Comparison of ENCODE assay signal across 11 cellular contexts in the genomic region with DNA sequence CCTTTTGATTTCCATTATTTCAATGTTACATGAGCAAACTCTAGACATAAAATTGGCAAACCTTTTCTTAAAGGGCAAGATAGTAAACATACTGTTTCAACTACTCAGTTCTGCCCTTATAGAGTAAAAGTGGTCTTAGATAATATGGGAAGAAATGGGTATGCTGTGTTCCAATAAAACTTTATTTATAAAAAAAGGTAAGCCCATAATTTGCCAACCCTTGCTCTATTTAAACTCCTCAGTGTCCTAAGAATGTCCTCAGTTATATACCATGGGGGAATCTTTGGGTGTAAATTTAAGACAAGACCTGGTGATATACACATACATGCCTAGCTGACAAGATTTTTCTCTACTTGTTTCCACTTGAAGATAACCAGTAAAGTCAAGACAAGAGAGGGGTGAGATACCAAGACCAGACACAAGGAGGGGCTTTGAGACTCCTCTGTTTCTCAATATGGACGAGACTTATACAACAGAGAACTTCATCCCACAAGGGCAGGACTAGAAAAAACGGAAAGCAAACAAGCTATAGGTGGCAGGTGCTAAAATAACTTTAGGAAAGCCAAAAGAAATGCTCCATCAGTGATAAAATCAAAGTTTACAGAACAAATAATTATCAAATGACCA. TPM values are rescaled to one million over a fixed set of nuclear protein-coding genes. Genes with fewer than 3 reads are reported as not detected.
DNase-seq lines count a peak whose midpoint lies in the region; ATAC-seq and TF ChIP-seq lines count a peak whose summit lies in the region.
"Had no signal": no experiment of that assay in that cellular context is flagged by ENCODE, and none has a peak within 500 bp of the region (broad histone marks: within the 10 kb centered on the region; RNA-seq: fewer than 3 reads in every experiment).

No MANE protein-coding gene starts in this region.

- no peak overlapping the region for H3K27ac ChIP-seq in CD4-positive, CD25-positive, alpha-beta regulatory T cell (ENCODE audit: insufficient read depth, low read length, poor library complexity, severe bottlenecking)
- no peak overlapping the region for H3K27ac ChIP-seq in GM23338 (ENCODE audit: low read depth)
- H3K27ac ChIP-seq in colonic mucosa, result no peak overlapping the region
- H3K27ac ChIP-seq in gastrocnemius medialis, result no peak overlapping the region
- H3K27ac ChIP-seq: tibial nerve had no signal

- peaks cover 17% of the 10 kb centered on the region for H3K4me1 ChIP-seq in CD4-positive, CD25-positive, alpha-beta regulatory T cell (ENCODE audit: control insufficient read depth, insufficient read depth, low read length, poor library complexity, severe bottlenecking)
- H3K4me1 ChIP-seq in GM23338 (ENCODE audit: insufficient read depth), result no peaks in the 10 kb centered on the region
- H3K4me1 ChIP-seq in colonic mucosa, result no peaks in the 10 kb centered on the region
- peaks cover 16 to 29% of the 10 kb centered on the region in 2 donors for H3K4me1 ChIP-seq in gastrocnemius medialis

- H3K79me2 ChIP-seq in GM23338 (replicated peaks; ENCODE audit: insufficient read depth), result peaks cover 83% of the 10 kb centered on the region

- intact Hi-C loops in colonic mucosa (cut with DNase I), result no loop called here
- intact Hi-C loops in gastrocnemius medialis (cut with DNase I; ENCODE audit: low total_unique reads), result no loop called here

- peaks cover 12% of the 10 kb centered on the region; the same call in 1 of the 2 replicates for H4K20me1 ChIP-seq in GM23338 (replicated peaks; ENCODE audit: insufficient read depth)

- no peak overlapping the region for H3K4me3 Mint-ChIP-seq in CD4-positive, CD25-positive, alpha-beta regulatory T cell
- no peak overlapping the region for H3K4me3 Mint-ChIP-seq in GM23338

- no peaks in the 10 kb centered on the region for H3K27me3 Mint-ChIP-seq in CD4-positive, CD25-positive, alpha-beta regulatory T cell
- H3K27me3 Mint-ChIP-seq in GM23338 (ENCODE audit: insufficient read depth, low read depth, poor library complexity), result peaks cover 1% of the 10 kb centered on the region

- in situ Hi-C loops in SK-MEL-5 (cut with HindIII; ENCODE audit: low pct_unique_long_range_greater_than_20kb, low sequenced_read_pairs) (no loop called here), gastrocnemius medialis (cut with MboI; ENCODE audit: low sequenced_read_pairs in 4 of 4) (no loop called here)

- no peak overlapping the region for H2AFZ ChIP-seq in GM23338

- no peak overlapping the region for H3K9ac ChIP-seq in colonic mucosa (ENCODE audit: low read depth in 2 of 2, low read length in 2 of 2)

- H3K36me3 ChIP-seq in CD4-positive, CD25-positive, alpha-beta regulatory T cell (ENCODE audit: control insufficient read depth, insufficient read depth, low read length), result no peaks in the 10 kb centered on the region
- H3K36me3 ChIP-seq in GM23338 (ENCODE audit: insufficient read depth) (no peaks in the 10 kb centered on the region), colonic mucosa (no peaks in the 10 kb centered on the region), gastrocnemius medialis (peaks cover 0 to under 1% of the 10 kb centered on the region in 2 donors)

- TF ChIP-seq CTCF in GM23338 (conservative IDR thresholded peaks at IDR 0.05; ENCODE audit: low read depth in 2 of 2) (peak; percentile 68 to 72), fibroblast of villous mesenchyme (IDR thresholded peaks at IDR 0.05; ENCODE audit: insufficient read depth, low read depth, low read length) (peak; percentile 51), colonic mucosa (IDR thresholded peaks at IDR 0.05) (no peak), gastrocnemius medialis (IDR thresholded peaks at IDR 0.05 in 4 of 5, conservative IDR thresholded peaks at IDR 0.05 in 1 of 5) (no peak)

- TF ChIP-seq POLR2A in gastrocnemius medialis (IDR thresholded peaks at IDR 0.05), result no peak

- H3K9me3 ChIP-seq in CD4-positive, CD25-positive, alpha-beta regulatory T cell (ENCODE audit: control insufficient read depth in 2 of 2, low read length in 2 of 2), result no peaks in the 10 kb centered on the region
- H3K9me3 ChIP-seq in colonic mucosa (no peaks in the 10 kb centered on the region), gastrocnemius medialis (no peaks in the 10 kb centered on the region)
- H3K9me3 ChIP-seq: tibial nerve had no signal

- peak in 1 of 3 donors; percentile 37 for DNase-seq in CD4-positive, CD25-positive, alpha-beta regulatory T cell
- DNase-seq in GM23338 (ENCODE audit: low spot score) (peak; percentile 75), SK-MEL-5 (ENCODE audit: low read depth, low spot score) (peak; percentile 62), fibroblast of villous mesenchyme (ENCODE audit: low read depth) (peak; percentile 44), colonic mucosa (no peak), gastrocnemius medialis (no peak)
- no peak for DNase-seq in stimulated activated CD4-positive, alpha-beta T cell treated with anti-CD3 and anti-CD28 coated beads, Interleukin-4, amount 100 ng/mL, for 24 hours
- DNase-seq: kidney, NCI-H2081 treated with DMSO at 0.1 percent for 48 hours had no signal

- H3F3A ChIP-seq in GM23338 (replicated peaks; ENCODE audit: low read depth), result no peaks in the 10 kb centered on the region

- H3K9me3 Mint-ChIP-seq in CD4-positive, CD25-positive, alpha-beta regulatory T cell, result peaks cover 0 to 2% (median 0%) of the 10 kb centered on the region in 7 donors
- H3K9me3 Mint-ChIP-seq in GM23338, result no peaks in the 10 kb centered on the region

- H3K4me2 ChIP-seq in GM23338, result no peak overlapping the region

- no peaks in the 10 kb centered on the region for H3K27me3 ChIP-seq in CD4-positive, CD25-positive, alpha-beta regulatory T cell (ENCODE audit: control insufficient read depth, insufficient read depth, low read length)
- H3K27me3 ChIP-seq in GM23338 (ENCODE audit: insufficient read depth) (no peaks in the 10 kb centered on the region), colonic mucosa (no peaks in the 10 kb centered on the region), gastrocnemius medialis (no peaks in the 10 kb centered on the region)
- H3K27me3 ChIP-seq: tibial nerve had no signal

- ATAC-seq in CD4-positive, CD25-positive, alpha-beta regulatory T cell (ENCODE audit: low read depth in 2 of 2), result no peak
- peak; percentile 89 for ATAC-seq in GM23338
- no peak for ATAC-seq in GM21390 (IDR thresholded peaks at IDR 0.05; ENCODE audit: unreplicated experiment)
- ATAC-seq in gastrocnemius medialis, result no peak

- peak overlapping the region; percentile 5 to 93 (median 21) for H3K27ac Mint-ChIP-seq in CD4-positive, CD25-positive, alpha-beta regulatory T cell
- no peak overlapping the region for H3K27ac Mint-ChIP-seq in GM23338

- no peak overlapping the region for H3K4me3 ChIP-seq in CD4-positive, CD25-positive, alpha-beta regulatory T cell (ENCODE audit: low read depth, low read length)
- H3K4me3 ChIP-seq in GM23338 (no peak overlapping the region), fibroblast of villous mesenchyme (ENCODE audit: low read depth, low read length) (no peak overlapping the region), colonic mucosa (no peak overlapping the region), gastrocnemius medialis (no peak overlapping the region)
- H3K4me3 ChIP-seq: tibial nerve had no signal

- H3K9me2 ChIP-seq in GM23338 (ENCODE audit: insufficient read depth), result no peaks in the 10 kb centered on the region

- peaks cover 31% of the 10 kb centered on the region for H3K36me3 Mint-ChIP-seq in CD4-positive, CD25-positive, alpha-beta regulatory T cell
- peaks cover 7% of the 10 kb centered on the region; the same call in 2 of the 3 replicates for H3K36me3 Mint-ChIP-seq in GM23338 (ENCODE audit: low read depth)

- peaks cover 30 to 69% (median 41%) of the 10 kb centered on the region in 4 donors for H3K4me1 Mint-ChIP-seq in CD4-positive, CD25-positive, alpha-beta regulatory T cell
- 0 out of 3 replicates have a peak, but pooled peaks cover 3% of the 10 kb centered on the region for H3K4me1 Mint-ChIP-seq in GM23338

RNA-seq across cellular contexts. Expression of a gene that starts 10.5 kb away (rescaled TPM):
- 60.7 TPM for total RNA-seq in CD4-positive, CD25-positive, alpha-beta regulatory T cell
- 100 to 1,000 TPM; 193 to 226 (median 206) TPM for polyA plus RNA-seq in CD4-positive, CD25-positive, alpha-beta regulatory T cell
- total RNA-seq in GM23338 (2014; rRNA removed; shearing (Covaris generic)), result 79.3 and 87.2 TPM in 2 replicates
- 123 and 125 TPM in 2 replicates for polyA plus RNA-seq in GM23338 (2016; fragmentation: Nextera tagmentation; extraction: Ambion mirVana)
- total RNA-seq in SK-MEL-5 (2014; rRNA removed; shearing (Covaris generic)), result 174 and 189 TPM in 2 replicates
- polyA plus RNA-seq in SK-MEL-5 (2015; cell fraction: cytosol; rRNA removed), result 122 and 138 TPM in 2 replicates
- 24.4 and 25.4 TPM in 2 replicates for polyA plus RNA-seq in SK-MEL-5 (2015; cell fraction: nucleus; rRNA removed)
- total RNA-seq in fibroblast of villous mesenchyme, result 142 and 187 TPM in 2 replicates
- 100 to 1,000 TPM; 118 to 143 TPM for total RNA-seq in colonic mucosa
- total RNA-seq in gastrocnemius medialis, result 100 to 1,000 TPM; 150 to 177 (median 168) TPM

RNA-seq across cellular contexts. Expression of a gene that starts 44.5 kb away (rescaled TPM):
- total RNA-seq in CD4-positive, CD25-positive, alpha-beta regulatory T cell, result 3.6 TPM
- 1 to 10 TPM in 3 of 4 donors, under 1 TPM in 1; 0.55 to 4.4 (median 1.8) TPM for polyA plus RNA-seq in CD4-positive, CD25-positive, alpha-beta regulatory T cell
- total RNA-seq in GM23338 (2014; rRNA removed; shearing (Covaris generic)), result 4.1 and 4.3 TPM in 2 replicates
- polyA plus RNA-seq in GM23338 (2016; fragmentation: Nextera tagmentation; extraction: Ambion mirVana), result 5.4 and 8.7 TPM in 2 replicates
- total RNA-seq in SK-MEL-5 (2014; rRNA removed; shearing (Covaris generic)), result 2.4 and 5.9 TPM in 2 replicates
- polyA plus RNA-seq in SK-MEL-5 (2015; cell fraction: cytosol; rRNA removed), result 2.2 and 3.3 TPM in 2 replicates
- polyA plus RNA-seq in SK-MEL-5 (2015; cell fraction: nucleus; rRNA removed), result 2.1 and 3.3 TPM in 2 replicates
- 3.2 and 6.0 TPM in 2 replicates for total RNA-seq in fibroblast of villous mesenchyme
- 10 to 100 TPM in 1 of 2 donors, 1 to 10 TPM in 1; 9.5 to 10.9 TPM for total RNA-seq in colonic mucosa
- 1 to 10 TPM; 2.1 to 7.0 (median 2.6) TPM for total RNA-seq in gastrocnemius medialis

Comparison
In these comparisons a context has a peak if more than half of its experiments do, and no peak if none do; other contexts are left out.
1. DNase-seq: peak in GM23338 (single experiment), SK-MEL-5 (single experiment) and fibroblast of villous mesenchyme (single experiment); none in colonic mucosa (single experiment), stimulated activated CD4-positive, alpha-beta T cell treated with anti-CD3 and anti-CD28 coated beads, Interleukin-4, amount 100 ng/mL, for 24 hours (single experiment) and gastrocnemius medialis (0 of 2).
2. CTCF ChIP-seq: peak in GM23338 (2 of 2) and fibroblast of villous mesenchyme (single experiment); none in colonic mucosa (single experiment) and gastrocnemius medialis (0 of 5).